In genomic region chr13:87208636-87209035, GRCh38 we compare ENCODE assay signal across 30 cellular contexts.
"Had no signal": no experiment of that assay in that cellular context is flagged by ENCODE, and none has a peak within 500 bp of the region (broad histone marks: within the 10 kb centered on the region; RNA-seq: fewer than 3 reads in every experiment).

No MANE protein-coding gene starts in this region.

- H3K4me3 ChIP-seq: coronary artery, esophagus muscularis mucosa, gastroesophageal sphincter, heart right ventricle, lung, mucosa of descending colon, right atrium auricular region, smooth muscle cell, stomach, tibial artery had no signal

- H3K36me3 ChIP-seq: esophagus muscularis mucosa, gastroesophageal sphincter, heart right ventricle, neutrophil, right atrium auricular region, stomach, tibial artery had no signal

- H3K79me2 ChIP-seq: parathyroid adenoma had no signal

- H3K9me3 ChIP-seq: esophagus muscularis mucosa, gastroesophageal sphincter, heart right ventricle, mucosa of descending colon, neutrophil, right atrium auricular region, stomach, tibial artery had no signal

- H3K4me2 ChIP-seq: smooth muscle cell had no signal

- H3K27ac ChIP-seq: coronary artery, esophagus muscularis mucosa, foreskin keratinocyte, gastroesophageal sphincter, heart right ventricle, neutrophil, parathyroid adenoma, right atrium auricular region, stomach, tibial artery had no signal

- H3K27ac Mint-ChIP-seq: memory B cell; mesothelial cell of epicardium; naive B cell; natural killer cell treated with Interleukin-12 subunit alpha and Interleukin-12 subunit beta and Interleukin-15 and Interleukin-18, amount 100 ng/mL, for 72 hours; progenitor cell of endocrine pancreas; type B pancreatic cell had no signal

- DNase-seq: dermis blood vessel endothelial cell; effector memory CD4-positive, alpha-beta T cell; foreskin keratinocyte; glutamatergic neuron; heart right ventricle; hippocampal formation; mucosa of descending colon; naive B cell; stimulated activated CD4-positive, alpha-beta T cell treated with anti-CD3 and anti-CD28 coated beads, Interleukin-12 subunit alpha, Interleukin-12 subunit beta, amount 100 ng/mL, for 4 hours; stimulated activated CD4-positive, alpha-beta T cell treated with anti-CD3 and anti-CD28 coated beads, Interleukin-1b, Interleukin-23, amount 100 ng/mL, for 48 hours; stimulated activated CD4-positive, alpha-beta T cell treated with anti-CD3 and anti-CD28 coated beads, Interleukin-4, amount 100 ng/mL, for 1 hour; stimulated activated CD8-positive, alpha-beta memory T cell treated with anti-CD3 and anti-CD28 coated beads, Interleukin-4, amount 100 ng/mL, for 48 hours; stimulated activated naive CD4-positive, alpha-beta T cell treated with Interleukin-2 at 50 U/mL for 16 hours; stomach; tibial artery had no signal

- H3K4me1 Mint-ChIP-seq: memory B cell, naive B cell, neural crest cell had no signal

- H3K27me3 ChIP-seq: esophagus muscularis mucosa, foreskin keratinocyte, gastroesophageal sphincter, heart right ventricle, neutrophil, right atrium auricular region, stomach, tibial artery had no signal

- H3K27me3 Mint-ChIP-seq: memory B cell; naive B cell; natural killer cell treated with Interleukin-12 subunit alpha and Interleukin-12 subunit beta and Interleukin-15 and Interleukin-18, amount 100 ng/mL, for 72 hours; progenitor cell of endocrine pancreas; type B pancreatic cell had no signal

- H3K9ac ChIP-seq: parathyroid adenoma had no signal

- ATAC-seq: foreskin keratinocyte; gastroesophageal sphincter; heart right ventricle; mucosa of descending colon; natural killer cell treated with Interleukin-12 subunit alpha and Interleukin-12 subunit beta and Interleukin-15 and Interleukin-18, amount 100 ng/mL, for 72 hours; sciatic nerve had no signal

- H3K4me3 Mint-ChIP-seq: memory B cell; mesothelial cell of epicardium; naive B cell; natural killer cell treated with Interleukin-12 subunit alpha and Interleukin-12 subunit beta and Interleukin-15 and Interleukin-18, amount 100 ng/mL, for 72 hours; neural crest cell; type B pancreatic cell had no signal

- H3K4me1 ChIP-seq: esophagus muscularis mucosa, foreskin keratinocyte, gastroesophageal sphincter, heart right ventricle, parathyroid adenoma, right atrium auricular region, stomach, tibial artery had no signal

- H3K9me3 Mint-ChIP-seq: mesothelial cell of epicardium, neural crest cell, type B pancreatic cell had no signal

- H3K36me3 Mint-ChIP-seq: memory B cell, mesothelial cell of epicardium, naive B cell, type B pancreatic cell had no signal

- H2AFZ ChIP-seq: parathyroid adenoma had no signal
